Comparison of ENCODE assay signal across 2 cellular contexts in genomic region chr7:24931787-24932186, GRCh38.
TF ChIP-seq lines count a peak whose summit lies in the region.

No MANE protein-coding gene starts in this region.

TF ChIP-seq in GM23338, 12 proteins besides CTCF, POLR2A, EP300 and RAD21:
- TF ChIP-seq JUNB (IDR thresholded peaks at IDR 0.05; ENCODE audit: unreplicated experiment) = no peak
- TF ChIP-seq ETS1 (IDR thresholded peaks at IDR 0.05) = no peak
- no peak for TF ChIP-seq ZNF114 (CRISPR knock-in tag; IDR thresholded peaks at IDR 0.05)
- no peak for TF ChIP-seq EZH2phosphoT487 (IDR thresholded peaks at IDR 0.05; ENCODE audit: unreplicated experiment)
- TF ChIP-seq STAT1 (IDR thresholded peaks at IDR 0.05; ENCODE audit: unreplicated experiment) = no peak
- no peak for TF ChIP-seq REST (IDR thresholded peaks at IDR 0.05; ENCODE audit: unreplicated experiment)
- no peak for TF ChIP-seq ZNF331 (CRISPR knock-in tag; IDR thresholded peaks at IDR 0.05; ENCODE audit: low read depth)
- TF ChIP-seq NANOG (IDR thresholded peaks at IDR 0.05; ENCODE audit: borderline replicate concordance) = no peak
- TF ChIP-seq POLR2AphosphoS5 (IDR thresholded peaks at IDR 0.05; ENCODE audit: low read depth) = no peak
- no peak for TF ChIP-seq EZH2 (IDR thresholded peaks at IDR 0.05; ENCODE audit: low read depth, unreplicated experiment)
- no peak for TF ChIP-seq ZNF462 (CRISPR knock-in tag; IDR thresholded peaks at IDR 0.05)
- TF ChIP-seq CREB1 (CRISPR knock-in tag; IDR thresholded peaks at IDR 0.05; ENCODE audit: low read depth) = no peak

TF ChIP-seq in K562, 482 proteins besides CTCF, POLR2A, EP300 and RAD21:
- no peak for TF ChIP-seq BDP1 (IDR thresholded peaks at IDR 0.05; ENCODE audit: insufficient read depth, insufficient read length)
- no peak for TF ChIP-seq KAT8 (IDR thresholded peaks at IDR 0.05; ENCODE audit: low read depth)
- TF ChIP-seq JUND (IDR thresholded peaks at IDR 0.05; ENCODE audit: borderline replicate concordance, low read depth, low read length) = no peak
- peak; percentile 16; the same call in 1 of the 3 replicates for TF ChIP-seq JUND (tag; IDR thresholded peaks at IDR 0.05; ENCODE audit: borderline replicate concordance, low read depth, low read length)
- TF ChIP-seq E2F5 (CRISPR knock-in tag; IDR thresholded peaks at IDR 0.05) = no peak
- TF ChIP-seq FOXK2 (conservative IDR thresholded peaks at IDR 0.05 in 1 of 2, IDR thresholded peaks at IDR 0.05 in 1 of 2; ENCODE audit: low read depth in 2 of 2) = 0 out of 4 replicates have a peak, but pooled peaks have one; percentile 37 to 39
- no peak for TF ChIP-seq ZNF512 (tag; IDR thresholded peaks at IDR 0.05)
- 0 out of 2 replicates have a peak, but pooled peaks have one; percentile 28 for TF ChIP-seq ARID1B (IDR thresholded peaks at IDR 0.05)
- peak in 1 of 2 experiments; percentile 56; a peak in 2 of 4 replicates for TF ChIP-seq RCOR1 (IDR thresholded peaks at IDR 0.05; ENCODE audit: borderline replicate concordance in 1 of 2, low read depth in 2 of 2, low read length in 2 of 2)
- no peak for TF ChIP-seq ZBTB49 (CRISPR knock-in tag; IDR thresholded peaks at IDR 0.05; ENCODE audit: borderline replicate concordance)
- TF ChIP-seq SMAD3 (CRISPR knock-in tag; conservative IDR thresholded peaks at IDR 0.05) = no peak
- peak; percentile 28; the same call in 1 of the 2 replicates for TF ChIP-seq MAFF (IDR thresholded peaks at IDR 0.05; ENCODE audit: low read length)
- no peak for TF ChIP-seq SMARCA5 (IDR thresholded peaks at IDR 0.05)
- TF ChIP-seq BCOR (IDR thresholded peaks at IDR 0.05) = no peak
- peak; percentile 42; the same call in 1 of the 2 replicates for TF ChIP-seq MAFK (IDR thresholded peaks at IDR 0.05; ENCODE audit: low read length)
- TF ChIP-seq C11orf30 (IDR thresholded peaks at IDR 0.05; ENCODE audit: low read depth) = peak; percentile 68
- TF ChIP-seq TEAD4 (IDR thresholded peaks at IDR 0.05; ENCODE audit: low read length) = no peak
- no peak for TF ChIP-seq TEAD4 (CRISPR knock-in tag; IDR thresholded peaks at IDR 0.05; ENCODE audit: borderline replicate concordance)
- peak; percentile 60; the same call in 1 of the 2 replicates for TF ChIP-seq ZNF316 (IDR thresholded peaks at IDR 0.05)
- TF ChIP-seq HDAC2 (IDR thresholded peaks at IDR 0.05) = no peak
- peak; percentile 60; the same call in 1 of the 2 replicates for TF ChIP-seq FOXJ2 (tag; IDR thresholded peaks at IDR 0.05)
- TF ChIP-seq NFE2 (IDR thresholded peaks at IDR 0.05; ENCODE audit: low read depth) = peak; percentile 79
- TF ChIP-seq MAFG (tag; conservative IDR thresholded peaks at IDR 0.05) = peak; percentile 67
- peak; percentile 87 for TF ChIP-seq HMBOX1 (IDR thresholded peaks at IDR 0.05)
- peak; percentile 46; the same call in 1 of the 2 replicates for TF ChIP-seq SMARCE1 (IDR thresholded peaks at IDR 0.05)
- peak; percentile 28; the same call in 1 of the 2 replicates for TF ChIP-seq ADNP (tag; IDR thresholded peaks at IDR 0.05)
- peak; percentile 5; the same call in 1 of the 2 replicates for TF ChIP-seq CBFA2T3 (IDR thresholded peaks at IDR 0.05)
- 0 out of 2 replicates have a peak, but pooled peaks have one; percentile 4 for TF ChIP-seq MTA2 (IDR thresholded peaks at IDR 0.05; ENCODE audit: low read depth)
- TF ChIP-seq SOX6 (IDR thresholded peaks at IDR 0.05) = peak; percentile 83
- TF ChIP-seq ESRRA (IDR thresholded peaks at IDR 0.05; ENCODE audit: borderline replicate concordance, low read depth) = peak; percentile 90
- peak; percentile 41; the same call in 1 of the 2 replicates for TF ChIP-seq DPF2 (IDR thresholded peaks at IDR 0.05)
- TF ChIP-seq ARID4B (CRISPR knock-in tag; IDR thresholded peaks at IDR 0.05) = no peak
- TF ChIP-seq ZNF592 (IDR thresholded peaks at IDR 0.05) = 0 out of 2 replicates have a peak, but pooled peaks have one; percentile 21
TF ChIP-seq in K562: peak in this region for 20.
